In the genomic region with DNA sequence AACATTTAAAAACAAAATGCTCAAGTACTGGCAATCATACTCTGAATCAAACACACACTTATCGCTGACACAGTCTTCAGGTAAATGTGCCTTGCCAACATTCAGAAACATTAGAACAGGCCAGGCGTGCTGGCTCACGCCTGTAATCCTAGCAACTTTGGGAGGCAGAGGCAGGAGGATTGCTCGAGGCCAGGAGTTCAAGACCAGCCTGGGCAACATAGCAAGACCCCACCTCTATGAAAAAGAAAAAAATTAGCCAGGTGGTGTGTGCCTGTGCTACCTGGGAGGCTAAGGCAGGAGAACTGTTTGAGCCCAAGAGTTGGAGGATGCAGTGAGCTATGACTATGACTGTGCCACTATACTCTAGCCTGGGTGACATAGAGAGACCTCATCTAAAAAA, we compare ENCODE assay signal across 27 cellular contexts.
"Had no signal": no experiment of that assay in that cellular context is flagged by ENCODE, and none has a peak within 500 bp of the region (broad histone marks: within the 10 kb centered on the region; RNA-seq: fewer than 3 reads in every experiment).

No MANE protein-coding gene starts in this region.

- H3K27me3 ChIP-seq: esophagus squamous epithelium, gastrocnemius medialis, heart right ventricle, left lung had no signal

- DNase-seq: dermis blood vessel endothelial cell; effector CD8-positive, alpha-beta T cell; effector memory CD8-positive, alpha-beta T cell; endodermal cell; erythroblast; esophagus squamous epithelium; foreskin fibroblast; foreskin melanocyte; gastrocnemius medialis; glutamatergic neuron; head of caudate nucleus; heart right ventricle; hippocampal formation; left cardiac atrium; left lung; left ventricle myocardium superior; lower lobe of right lung; mesenchymal stem cell; mucosa of descending colon had no signal

- H3K4me1 ChIP-seq: esophagus squamous epithelium, gastrocnemius medialis, heart right ventricle, left lung, lower lobe of right lung had no signal

- H3K4me1 Mint-ChIP-seq: endodermal cell, mesothelial cell of epicardium had no signal

- H3K4me3 ChIP-seq: coronary artery, esophagus squamous epithelium, gastrocnemius medialis, heart right ventricle, left lung, lower lobe of right lung, mucosa of descending colon had no signal

- H3K9me3 Mint-ChIP-seq: effector memory CD8-positive, alpha-beta T cell; endodermal cell; mesothelial cell of epicardium had no signal

- FAIRE-seq: colon, endometrium, islet of Langerhans, keratinocyte had no signal

- H3K27me3 Mint-ChIP-seq: effector memory CD8-positive, alpha-beta T cell had no signal

- H3K9me3 ChIP-seq: esophagus squamous epithelium, gastrocnemius medialis, heart right ventricle, left lung, lower lobe of right lung, mucosa of descending colon had no signal

- H3K27ac Mint-ChIP-seq: endodermal cell, mesothelial cell of epicardium had no signal

- H3K27ac ChIP-seq: coronary artery, epithelial cell of prostate, esophagus squamous epithelium, gastrocnemius medialis, heart right ventricle, left lung, lower lobe of right lung had no signal

- H3K4me3 Mint-ChIP-seq: effector memory CD8-positive, alpha-beta T cell; endodermal cell; mesothelial cell of epicardium had no signal

- ATAC-seq: effector memory CD8-positive, alpha-beta T cell; esophagus mucosa; gastrocnemius medialis; heart right ventricle; left cardiac atrium; left lung; left ventricle myocardium superior; lower lobe of right lung; mucosa of descending colon had no signal
